22 cellular contexts compared by ENCODE assay signal in genomic region chr1:115429242-115429641, GRCh38.
A peak's percentile ranks its signal among the peaks of the same experiment; 100 is the strongest.
DNase-seq lines count a peak whose midpoint lies in the region; ATAC-seq, FAIRE-seq and TF ChIP-seq lines count a peak whose summit lies in the region.
"Had no signal": no experiment of that assay in that cellular context is flagged by ENCODE, and none has a peak within 500 bp of the region (broad histone marks: within the 10 kb centered on the region; RNA-seq: fewer than 3 reads in every experiment).

No MANE protein-coding gene starts in this region.

- no peaks in the 10 kb centered on the region for H3K36me3 ChIP-seq in K562 (ENCODE audit: control insufficient read depth, insufficient read depth, low read length)
- H3K36me3 ChIP-seq: BLaER1 had no signal

- intact Hi-C loops in K562 (cut with micrococcal nuclease), result no loop called here

- no peaks in the 10 kb centered on the region for H3K9me3 ChIP-seq in K562 (replicated peaks; ENCODE audit: control insufficient read depth, insufficient read depth, low read depth, low read length)
- H3K9me3 ChIP-seq: BLaER1 had no signal

- FAIRE-seq in K562 (lab: Jason Lieb, UNC) (no peak), GM12891 (lab: Jason Lieb, UNC) (no peak)
- FAIRE-seq: TTC549 had no signal

- H3K4me1 ChIP-seq in K562 (replicated peaks in 1 of 2; ENCODE audit: control insufficient read depth in 2 of 2, insufficient read depth in 2 of 2, low read length in 2 of 2), result no peaks in the 10 kb centered on the region; a peak in 1 of 5 replicates

- BruUV-seq in K562 (replicated peaks; lab: Mats Ljungman, UMichigan), result no TSS peak

- no peak overlapping the region for H2AFZ ChIP-seq in K562 (ENCODE audit: low read depth, low read length)

- DNase-seq in AG20443 (ENCODE audit: low spot score) (peak; percentile 36), HK-2 (ENCODE audit: unreplicated experiment) (peak; percentile 34), K562 (ENCODE audit: extremely low read depth in 1 of 4, low spot score in 3 of 4) (no peak), iris pigment epithelial cell (ENCODE audit: low read depth) (peak; percentile 28), GM12891 (ENCODE audit: insufficient read length, low spot score) (no peak), left lobe of liver (ENCODE audit: low spot score) (no peak), SIG-M5 (lab: John Stamatoyannopoulos, UW) (no peak), NCI-H446 (lab: John Stamatoyannopoulos, UW) (no peak)
- DNase-seq: activated CD4-positive, alpha-beta T cell treated with anti-CD3 and anti-CD28 coated beads for 48 hours; activated gamma-delta T cell; amniotic stem cell; DMS153; endodermal cell; natural killer cell; NCI-H2029; NCI-H524 treated with DMSO at 0.1 percent for 48 hours; posterior cingulate gyrus; stimulated activated CD4-positive, alpha-beta T cell treated with anti-CD3 and anti-CD28 coated beads, Interleukin-4, amount 100 ng/mL, for 4 hours; stimulated activated CD8-positive, alpha-beta memory T cell treated with anti-CD3 and anti-CD28 coated beads, Interleukin-4, amount 100 ng/mL, for 48 hours had no signal

- H3K27ac ChIP-seq in K562 (ENCODE audit: extremely low read depth, low read depth, low read length), result no peak overlapping the region
- H3K27ac ChIP-seq: BLaER1, skin epidermis had no signal

- POLR2A ChIA-PET in K562 (lab: Yijun Ruan, JAX), result no interaction called here

- ATAC-seq in K562, result no peak
- no peak for ATAC-seq in left lobe of liver
- ATAC-seq: natural killer cell had no signal

- H3K4me3 ChIP-seq in K562, result no peak overlapping the region
- H3K4me3 ChIP-seq: BLaER1, skin epidermis had no signal

- 0% methylated on average over 2 of the region's 2 CpGs for WGBS in K562 (ENCODE audit: insufficient coverage, low coverage, missing lambda C conversion rate)

- CTCF ChIA-PET in K562 (lab: Yijun Ruan, JAX; ENCODE audit: low intra/inter-chr PET ratio), result no interaction called here

- no peaks in the 10 kb centered on the region for H4K20me1 ChIP-seq in K562 (replicated peaks; ENCODE audit: control insufficient read depth, insufficient read depth, low read length)
- H4K20me1 ChIP-seq: BLaER1 had no signal

- no peak for TF ChIP-seq POLR2A in K562 (conservative IDR thresholded peaks at IDR 0.05)
- TF ChIP-seq POLR2A in GM12891 (IDR thresholded peaks at IDR 0.05; ENCODE audit: low read depth, low read length), result no peak

- H3K27me3 ChIP-seq in K562 (ENCODE audit: control insufficient read depth in 2 of 2, insufficient read depth in 2 of 2, low read length in 2 of 2), result no peaks in the 10 kb centered on the region; a peak in 1 of 5 replicates
- H3K27me3 ChIP-seq: BLaER1 had no signal

- TF ChIP-seq CTCF in K562 (IDR thresholded peaks at IDR 0.05 in 2 of 3, conservative IDR thresholded peaks at IDR 0.05 in 1 of 3; ENCODE audit: insufficient read depth in 2 of 3, low read depth in 1 of 3, low read length in 3 of 3), result no peak

- no peak overlapping the region for H3K4me2 ChIP-seq in K562 (ENCODE audit: insufficient read depth, low read length)
- H3K4me2 ChIP-seq: BLaER1 had no signal

- no peak for TF ChIP-seq EP300 in K562 (IDR thresholded peaks at IDR 0.05; ENCODE audit: low read length)

- TF ChIP-seq RAD21 in K562 (CRISPR knock-in tag; conservative IDR thresholded peaks at IDR 0.05 in 1 of 2, IDR thresholded peaks at IDR 0.05 in 1 of 2), result no peak

- in situ Hi-C loops in K562 (cut with MboI), result no loop called here

- H3K9me1 ChIP-seq in K562 (ENCODE audit: control insufficient read depth, insufficient read depth, low read length), result no peaks in the 10 kb centered on the region

- H3K79me2 ChIP-seq in K562 (ENCODE audit: control insufficient read depth, insufficient read depth, low read length), result no peaks in the 10 kb centered on the region

- no peak overlapping the region for H3K9ac ChIP-seq in K562 (ENCODE audit: insufficient read depth in 1 of 2, low read depth in 2 of 2, low read length in 2 of 2)
- H3K9ac ChIP-seq: BLaER1 had no signal

TF ChIP-seq in K562, 482 proteins besides CTCF, POLR2A, EP300 and RAD21:
- TF ChIP-seq FOXA1 (IDR thresholded peaks at IDR 0.05; ENCODE audit: borderline replicate concordance), result no peak
- TF ChIP-seq ATF3 (IDR thresholded peaks at IDR 0.05), result peak; percentile 30; the same call in 1 of the 2 replicates
- no peak for TF ChIP-seq ATF3 (CRISPR knock-in tag; conservative IDR thresholded peaks at IDR 0.05)
- peak; percentile 50 for TF ChIP-seq FOSL1 (tag; conservative IDR thresholded peaks at IDR 0.05)

TF ChIP-seq in GM12891, 5 proteins besides CTCF, POLR2A, EP300 and RAD21:
- TF ChIP-seq POU2F2 (IDR thresholded peaks at IDR 0.05; ENCODE audit: low read depth, low read length) (no peak), PAX5 (IDR thresholded peaks at IDR 0.05; ENCODE audit: insufficient read depth, low read length, severe bottlenecking) (no peak), POLR2AphosphoS5 (IDR thresholded peaks at IDR 0.05; ENCODE audit: low read depth, low read length) (no peak), SPI1 (IDR thresholded peaks at IDR 0.05; ENCODE audit: low read depth, low read length) (no peak)

Comparison
In these comparisons a context has a peak if more than half of its experiments do, and no peak if none do; other contexts are left out.
1. DNase-seq: peak in AG20443 (single experiment), HK-2 (single experiment) and iris pigment epithelial cell (single experiment); none in K562 (0 of 4), GM12891 (single experiment), left lobe of liver (single experiment), SIG-M5 (single experiment) and NCI-H446 (0 of 2).